In genomic region chr3:38978729-38979128, GRCh38 we compare ENCODE assay signal across 26 cellular contexts.
"Had no signal": no experiment of that assay in that cellular context is flagged by ENCODE, and none has a peak within 500 bp of the region (broad histone marks: within the 10 kb centered on the region; RNA-seq: fewer than 3 reads in every experiment).

No MANE protein-coding gene starts in this region.

- H3K27me3 ChIP-seq: foreskin keratinocyte, gastroesophageal sphincter, hepatocyte, ovary, sigmoid colon, spleen, transverse colon, upper lobe of right lung, uterus had no signal

- H3K4me3 ChIP-seq: gastroesophageal sphincter, heart left ventricle, hepatocyte, left lung, ovary, psoas muscle, sigmoid colon, spleen, thoracic aorta, transverse colon, upper lobe of right lung, uterus had no signal

- H3K4me1 ChIP-seq: foreskin keratinocyte, gastroesophageal sphincter, heart left ventricle, left lung, psoas muscle, sigmoid colon, spleen, transverse colon, upper lobe of right lung, uterus had no signal

- ATAC-seq: esophagus mucosa; foreskin keratinocyte; gastroesophageal sphincter; heart left ventricle; left cardiac atrium; left lung; naive thymus-derived CD8-positive, alpha-beta T cell; psoas muscle; right cardiac atrium; stimulated activated naive B cell treated with anti-CD40 and anti-IgM and Interleukin-4, amounts not matched to agents 10 μg/mL and 1 μg/mL and 100 μg/mL, for 72 hours; upper lobe of right lung had no signal

- H2AFZ ChIP-seq: hepatocyte had no signal

- H3K4me2 ChIP-seq: hepatocyte had no signal

- FAIRE-seq: colon, islet of Langerhans had no signal

- H3K27ac ChIP-seq: epithelial cell of prostate, foreskin keratinocyte, gastroesophageal sphincter, heart left ventricle, hepatocyte, left lung, ovary, psoas muscle, sigmoid colon, spleen, thoracic aorta, transverse colon, upper lobe of right lung, uterus had no signal

- DNase-seq: effector CD8-positive, alpha-beta T cell; endodermal cell; foreskin keratinocyte; heart left ventricle; left cardiac atrium; left lung; naive thymus-derived CD8-positive, alpha-beta T cell; nephron progenitor cell; nucleus accumbens; ovary; posterior cingulate gyrus; psoas muscle; right cardiac atrium; sigmoid colon; spleen; stimulated activated naive B cell treated with anti-CD40 and anti-IgM and Interleukin-4, amounts not matched to agents 10 μg/mL and 1 μg/mL and 100 μg/mL, for 72 hours; transverse colon; upper lobe of right lung; uterus had no signal

- H3K79me2 ChIP-seq: hepatocyte had no signal

- H3K36me3 ChIP-seq: gastroesophageal sphincter, heart left ventricle, left lung, ovary, sigmoid colon, spleen, thoracic aorta, transverse colon, upper lobe of right lung, uterus had no signal

- H3K9me3 ChIP-seq: gastroesophageal sphincter, heart left ventricle, left lung, ovary, psoas muscle, sigmoid colon, spleen, thoracic aorta, transverse colon, upper lobe of right lung, uterus had no signal
